In genomic region chr22:36803358-36803757, GRCh38 we compare ENCODE assay signal across 24 cellular contexts.
"Had no signal": no experiment of that assay in that cellular context is flagged by ENCODE, and none has a peak within 500 bp of the region (broad histone marks: within the 10 kb centered on the region; RNA-seq: fewer than 3 reads in every experiment).

No MANE protein-coding gene starts in this region.

- H3K36me3 ChIP-seq: stomach, suprapubic skin, thoracic aorta, thyroid gland, tibial artery, tibial nerve, transverse colon, upper lobe of left lung, upper lobe of right lung, uterus, vagina had no signal

- H3K4me1 ChIP-seq: stomach, testis, thyroid gland, tibial artery, tibial nerve, transverse colon, upper lobe of right lung, uterus, vagina had no signal

- DNase-seq: stimulated activated CD4-positive, alpha-beta T cell treated with anti-CD3 and anti-CD28 coated beads, Interleukin-2, amount 100 ng/mL, for 48 hours; stimulated activated CD4-positive, alpha-beta T cell treated with anti-CD3 and anti-CD28 coated beads, Interleukin-4, amount 100 ng/mL, for 1 hour; stimulated activated CD4-positive, alpha-beta T cell treated with anti-CD3 and anti-CD28 coated beads, Interleukin-4, amount 100 ng/mL, for 24 hours; stimulated activated CD4-positive, alpha-beta T cell treated with anti-CD3 and anti-CD28 coated beads, Interleukin-4, amount 100 ng/mL, for 4 hours; stimulated activated CD8-positive, alpha-beta memory T cell treated with anti-CD3 and anti-CD28 coated beads, Interleukin-4, amount 100 ng/mL, for 48 hours; stimulated activated naive B cell treated with anti-CD40 and anti-IgM and Interleukin-4, amounts not matched to agents 10 μg/mL and 1 μg/mL and 100 μg/mL, for 72 hours; stimulated activated naive CD4-positive, alpha-beta T cell; stimulated activated naive CD4-positive, alpha-beta T cell treated with Interleukin-2 at 50 U/mL for 16 hours; stimulated activated naive CD8-positive, alpha-beta T cell treated with anti-CD3 and anti-CD28 coated beads, Interleukin-15, amount 100 ng/mL, for 72 hours; stimulated activated naive CD8-positive, alpha-beta T cell treated with anti-CD3 and anti-CD28 coated beads, Interleukin-15, Interleukin-2, amounts not matched to agents 100 U/mL and 50 U/mL, for 24 hours; stomach; substantia nigra; testis; thyroid gland; tibial artery; transverse colon; trophoblast cell; upper lobe of left lung; upper lobe of right lung; uterus had no signal

- H3K27ac ChIP-seq: stomach, suprapubic skin, testis, thoracic aorta, thyroid gland, tibial artery, tibial nerve, transverse colon, upper lobe of left lung, upper lobe of right lung, uterus, vagina had no signal

- H3K9me3 ChIP-seq: stomach, suprapubic skin, testis, thoracic aorta, thyroid gland, tibial artery, tibial nerve, transverse colon, upper lobe of left lung, upper lobe of right lung, uterus, vagina had no signal

- H3K4me3 ChIP-seq: stomach, suprapubic skin, testis, thoracic aorta, thyroid gland, tibial artery, tibial nerve, transverse colon, upper lobe of left lung, upper lobe of right lung, uterus, vagina had no signal
